Comparison of ENCODE assay signal across 1 cellular context in genomic region chr7:151060416-151061234, GRCh38.
A peak's percentile ranks its signal among the peaks of the same experiment; 100 is the strongest.
TF ChIP-seq lines count a peak whose summit lies in the region.

No MANE protein-coding gene starts in this region.

TF ChIP-seq in HEK293, 187 proteins besides CTCF, POLR2A, EP300 and RAD21 (continued from another document and continues in another):
- TF ChIP-seq PBX3 (CRISPR knock-in tag; IDR thresholded peaks at IDR 0.05) (no peak), ZBTB48 (tag by site-specific recombination; IDR thresholded peaks at IDR 0.05) (no peak), ZNF658 (tag by site-specific recombination; IDR thresholded peaks at IDR 0.05) (no peak), ZNF121 (tag by site-specific recombination; IDR thresholded peaks at IDR 0.05) (no peak), ZNF114 (tag by site-specific recombination; IDR thresholded peaks at IDR 0.05) (no peak), ZNF157 (tag by site-specific recombination; IDR thresholded peaks at IDR 0.05) (no peak), ZNF571 (tag by site-specific recombination; IDR thresholded peaks at IDR 0.05) (no peak), ZNF701 (tag by site-specific recombination; IDR thresholded peaks at IDR 0.05) (no peak), SP3 (tag by site-specific recombination; IDR thresholded peaks at IDR 0.05) (peak; percentile 84), KLF1 (tag by site-specific recombination; IDR thresholded peaks at IDR 0.05) (peak; percentile 88), ZNF221 (tag by site-specific recombination; IDR thresholded peaks at IDR 0.05; ENCODE audit: borderline replicate concordance) (no peak), ZNF292 (tag by site-specific recombination; IDR thresholded peaks at IDR 0.05; ENCODE audit: borderline replicate concordance, low read depth) (no peak), ZNF202 (tag by site-specific recombination; IDR thresholded peaks at IDR 0.05; ENCODE audit: borderline replicate concordance) (no peak), ZNF26 (tag by site-specific recombination; IDR thresholded peaks at IDR 0.05) (no peak), GLIS1 (tag by site-specific recombination; IDR thresholded peaks at IDR 0.05) (peak; percentile 96), ZNF830 (tag by site-specific recombination; IDR thresholded peaks at IDR 0.05; ENCODE audit: low read depth) (no peak), ZNF341 (tag by site-specific recombination; IDR thresholded peaks at IDR 0.05; ENCODE audit: low read depth) (peak; percentile 92), ZEB2 (tag by site-specific recombination; IDR thresholded peaks at IDR 0.05) (no peak), ZBTB44 (tag by site-specific recombination; IDR thresholded peaks at IDR 0.05) (no peak), ZBTB21 (tag by site-specific recombination; IDR thresholded peaks at IDR 0.05) (no peak), ZNF391 (tag by site-specific recombination; IDR thresholded peaks at IDR 0.05; ENCODE audit: borderline replicate concordance, low read depth) (no peak), ZNF670 (tag by site-specific recombination; IDR thresholded peaks at IDR 0.05; ENCODE audit: low read depth) (no peak), ZNF585B (tag by site-specific recombination; IDR thresholded peaks at IDR 0.05) (no peak), ZNF112 (tag by site-specific recombination; IDR thresholded peaks at IDR 0.05) (no peak), ZNF785 (tag by site-specific recombination; IDR thresholded peaks at IDR 0.05) (no peak), HOXC10 (CRISPR knock-in tag; IDR thresholded peaks at IDR 0.05) (no peak), ZNF654 (tag by site-specific recombination; IDR thresholded peaks at IDR 0.05; ENCODE audit: low read depth) (no peak), PRDM2 (tag by site-specific recombination; IDR thresholded peaks at IDR 0.05; ENCODE audit: borderline replicate concordance) (no peak), ZNF37A (tag by site-specific recombination; IDR thresholded peaks at IDR 0.05) (no peak), HOXA7 (CRISPR knock-in tag; IDR thresholded peaks at IDR 0.05; ENCODE audit: borderline replicate concordance) (no peak), ZNF416 (tag by site-specific recombination; IDR thresholded peaks at IDR 0.05) (no peak), ZNF488 (tag by site-specific recombination; IDR thresholded peaks at IDR 0.05) (no peak), SALL2 (tag by site-specific recombination; IDR thresholded peaks at IDR 0.05; ENCODE audit: borderline replicate concordance) (no peak), PRDM1 (tag by site-specific recombination; IDR thresholded peaks at IDR 0.05) (no peak), ZNF624 (tag by site-specific recombination; IDR thresholded peaks at IDR 0.05) (no peak), ZBTB10 (tag by site-specific recombination; IDR thresholded peaks at IDR 0.05) (no peak; the same call in 1 of the 2 replicates), ZNF777 (tag by site-specific recombination; IDR thresholded peaks at IDR 0.05; ENCODE audit: borderline replicate concordance) (no peak), EGR2 (tag by site-specific recombination; IDR thresholded peaks at IDR 0.05; ENCODE audit: low read depth) (peak; percentile 95), TSHZ1 (tag by site-specific recombination; IDR thresholded peaks at IDR 0.05; ENCODE audit: borderline replicate concordance) (no peak), ZNF837 (tag by site-specific recombination; IDR thresholded peaks at IDR 0.05) (no peak), ZNF549 (tag by site-specific recombination; IDR thresholded peaks at IDR 0.05) (no peak), ZNF645 (tag by site-specific recombination; IDR thresholded peaks at IDR 0.05) (no peak), OSR2 (tag by site-specific recombination; IDR thresholded peaks at IDR 0.05) (no peak)
